Comparison of ENCODE assay signal across 8 cellular contexts in genomic region chr2:16664052-16664731, GRCh38. TPM values are rescaled to one million over a fixed set of nuclear protein-coding genes. Genes with fewer than 3 reads are reported as not detected.
DNase-seq lines count a peak whose midpoint lies in the region; ATAC-seq, FAIRE-seq and TF ChIP-seq lines count a peak whose summit lies in the region.

No MANE protein-coding gene starts in this region.

- H3K14ac ChIP-seq in H1 (ENCODE audit: insufficient read length): no peak overlapping the region

- no peak overlapping the region for H2BK12ac ChIP-seq in H1 (ENCODE audit: low read depth, low read length)

- H3K27ac Mint-ChIP-seq in activated CD8-positive, alpha-beta memory T cell treated with anti-CD3 and anti-CD28 coated beads, Interleukin-2, amount 10 ng/mL, durations not matched to agents 7 days and 5 days: no peak overlapping the region
- peak overlapping the region; percentile 59 for H3K27ac Mint-ChIP-seq in mesothelial cell of epicardium

- peak overlapping the region; percentile 54 to 64 (median 59) for H3K4me3 ChIP-seq in Peyer's patch
- no peak overlapping the region for H3K4me3 ChIP-seq in H1 (ENCODE audit: extremely low read depth in 1 of 4, insufficient read depth in 2 of 4, low read depth in 3 of 4, low read length in 4 of 4)
- H3K4me3 ChIP-seq in transverse colon: peak overlapping the region; percentile 44 to 74 (median 56)

- no peak overlapping the region for H2BK15ac ChIP-seq in H1 (ENCODE audit: low read length)

- no peak overlapping the region for H3K23ac ChIP-seq in H1 (ENCODE audit: insufficient read length)

- no peak overlapping the region for H2BK120ac ChIP-seq in H1 (replicated peaks; ENCODE audit: low read depth, low read length)

- no peak overlapping the region for H4K5ac ChIP-seq in H1 (ENCODE audit: insufficient read length, low read depth, low read length)

- POLR2A ChIA-PET in H1 (lab: Charles Lee; ENCODE audit: partially characterized antibody): interaction anchor here (0.9 kb wide), 1 partner anchor 46 kb away, joined by 3 read pairs; no protein-coding TSS in a partner anchor

- H2AK5ac ChIP-seq in H1 (ENCODE audit: low read depth, low read length): no peak overlapping the region

- no peak overlapping the region for H3K4ac ChIP-seq in H1 (replicated peaks; ENCODE audit: insufficient read length, low read depth, low read length)

- H3K36me3 Mint-ChIP-seq in activated CD8-positive, alpha-beta memory T cell treated with anti-CD3 and anti-CD28 coated beads, Interleukin-2, amount 10 ng/mL, durations not matched to agents 7 days and 5 days: no peaks in the 10 kb centered on the region
- H3K36me3 Mint-ChIP-seq in mesothelial cell of epicardium: no peaks in the 10 kb centered on the region

- WGBS in H1 (ENCODE audit: extremely low coverage in 1 of 2, insufficient coverage in 1 of 2, insufficient read length in 1 of 2, insufficient replicate concordance in 2 of 2, low coverage in 1 of 2, low lambda C conversion rate in 2 of 2, missing lambda C conversion rate in 1 of 2), 2 experiments: 79% methylated on average over 9 of the region's 9 CpGs; no CpG with 5 or more reads in 1 of the 2 experiments
- WGBS in transverse colon (ENCODE audit: low coverage in 1 of 2), 2 donors: 0 to 11% methylated on average over 1 to 9 of the region's 9 CpGs

- in situ Hi-C loops in transverse colon (cut with MboI; ENCODE audit: low pct_ligation_motif_present in 1 of 4, low pct_unique_long_range_greater_than_20kb in 1 of 4, low sequenced_read_pairs in 3 of 4): no loop called here

- H3K27me3 ChIP-seq in Peyer's patch (peaks cover 0 to 5% of the 10 kb centered on the region in 2 donors), H1 (replicated peaks in 1 of 4; ENCODE audit: control insufficient read depth in 3 of 4, extremely low read depth in 1 of 4, insufficient read depth in 3 of 4, low read length in 3 of 4) (peaks cover 0 to 13% (median 12%) of the 10 kb centered on the region in 4 experiments; a peak in 6 of 7 replicates), transverse colon (peaks cover 25% of the 10 kb centered on the region)

- DNase-seq in activated CD8-positive, alpha-beta memory T cell treated with anti-CD3 and anti-CD28 coated beads, Interleukin-2, amount 10 ng/mL, durations not matched to agents 7 days and 5 days: no peak
- no peak for DNase-seq in activated CD8-positive, alpha-beta memory T cell treated with anti-CD3 and anti-CD28 coated beads, Interleukin-2, amount 50 U/mL, for 48 hours
- DNase-seq in Peyer's patch (peak in 2 of 3 donors; percentile 48 to 63), H1 (ENCODE audit: low read depth in 1 of 2, low spot score in 2 of 2) (no peak), mesothelial cell of epicardium (ENCODE audit: low spot score in 2 of 2, unreplicated experiment in 2 of 2) (no peak), transverse colon (peak; percentile 48), posterior vena cava (ENCODE audit: low spot score) (no peak)

- no peaks in the 10 kb centered on the region for H3K9me3 Mint-ChIP-seq in activated CD8-positive, alpha-beta memory T cell treated with anti-CD3 and anti-CD28 coated beads, Interleukin-2, amount 10 ng/mL, durations not matched to agents 7 days and 5 days (ENCODE audit: low read depth)
- H3K9me3 Mint-ChIP-seq in mesothelial cell of epicardium: no peaks in the 10 kb centered on the region

- no peak overlapping the region for H4K91ac ChIP-seq in H1 (replicated peaks; ENCODE audit: insufficient read length, low read length)

- peaks cover 11% of the 10 kb centered on the region for H3K4me1 Mint-ChIP-seq in activated CD8-positive, alpha-beta memory T cell treated with anti-CD3 and anti-CD28 coated beads, Interleukin-2, amount 10 ng/mL, durations not matched to agents 7 days and 5 days
- H3K4me1 Mint-ChIP-seq in mesothelial cell of epicardium: peaks cover 18% of the 10 kb centered on the region

- 0 out of 2 replicates have a peak overlapping the region, but pooled peaks have one; percentile 8 for H2BK20ac ChIP-seq in H1 (ENCODE audit: low read length)

- H3K4me2 ChIP-seq in H1 (ENCODE audit: insufficient read depth in 1 of 2, low read depth in 2 of 2, low read length in 2 of 2): peak overlapping the region; percentile 29 to 73; a peak in 3 of 4 replicates

- H3K9me3 ChIP-seq in Peyer's patch (no peaks in the 10 kb centered on the region), H1 (ENCODE audit: insufficient read depth in 2 of 2, low read depth in 1 of 2, low read length in 1 of 2) (no peaks in the 10 kb centered on the region), transverse colon (no peaks in the 10 kb centered on the region)

- H3K79me1 ChIP-seq in H1 (ENCODE audit: low read depth, low read length): no peaks in the 10 kb centered on the region

- TF ChIP-seq RAD21 in H1 (IDR thresholded peaks at IDR 0.05 in 1 of 2, conservative IDR thresholded peaks at IDR 0.05 in 1 of 2; ENCODE audit: low read depth in 2 of 2, low read length in 2 of 2): no peak

- no peak for TF ChIP-seq EP300 in H1 (IDR thresholded peaks at IDR 0.05; ENCODE audit: borderline replicate concordance in 1 of 2, low read depth in 2 of 2, low read length in 2 of 2)
- no peak for TF ChIP-seq EP300 in transverse colon (IDR thresholded peaks at IDR 0.05; ENCODE audit: low read depth)

- peaks cover 40% of the 10 kb centered on the region for H3K27me3 Mint-ChIP-seq in activated CD8-positive, alpha-beta memory T cell treated with anti-CD3 and anti-CD28 coated beads, Interleukin-2, amount 10 ng/mL, durations not matched to agents 7 days and 5 days
- peaks cover 21% of the 10 kb centered on the region for H3K27me3 Mint-ChIP-seq in mesothelial cell of epicardium (ENCODE audit: low read depth)

- no peak overlapping the region for H2AFZ ChIP-seq in H1 (ENCODE audit: low read length)

- H3K9ac ChIP-seq in H1 (replicated peaks in 1 of 4; ENCODE audit: extremely low read depth in 1 of 4, low read depth in 3 of 4, low read length in 3 of 4): no peak overlapping the region

- CTCF ChIA-PET in activated CD8-positive, alpha-beta memory T cell treated with anti-CD3 and anti-CD28 coated beads, Interleukin-2, amount 10 ng/mL, durations not matched to agents 7 days and 5 days (lab: Charles Lee): no interaction called here
- CTCF ChIA-PET in H1 (lab: Charles Lee; ENCODE audit: partially characterized antibody): interaction anchor here (1.1 to 1.8 kb wide), 4 partner anchors 10 to 93 kb away, joined by 3 to 8 read pairs (median 5); no protein-coding TSS in a partner anchor

- H3K23me2 ChIP-seq in H1 (ENCODE audit: low read depth, low read length): peaks cover 11% of the 10 kb centered on the region

- intact Hi-C loops in transverse colon (cut with DNase I; ENCODE audit: low total_unique reads) (no loop called here), posterior vena cava (cut with DNase I) (no loop called here)

- H2BK5ac ChIP-seq in H1 (ENCODE audit: low read depth, low read length): no peak overlapping the region

- H3K36me3 ChIP-seq in Peyer's patch (no peaks in the 10 kb centered on the region), H1 (ENCODE audit: control insufficient read depth in 2 of 4, insufficient read depth in 4 of 4, low read length in 3 of 4) (no peaks in the 10 kb centered on the region), transverse colon (no peaks in the 10 kb centered on the region)

- H3K4me1 ChIP-seq in Peyer's patch (peaks cover 0 to 17% (median 12%) of the 10 kb centered on the region in 4 donors), H1 (replicated peaks in 1 of 4; ENCODE audit: control insufficient read depth in 3 of 4, insufficient read depth in 4 of 4, low read length in 3 of 4) (peaks cover 0 to 9% (median 5%) of the 10 kb centered on the region in 4 experiments; a peak in 4 of 7 replicates), transverse colon (peaks cover 3 to 55% (median 10%) of the 10 kb centered on the region in 4 donors)

- ATAC-seq in activated CD8-positive, alpha-beta memory T cell treated with anti-CD3 and anti-CD28 coated beads, Interleukin-2, amount 10 ng/mL, durations not matched to agents 7 days and 5 days: peak; percentile 24
- no peak for ATAC-seq in HG02798 (IDR thresholded peaks at IDR 0.05; ENCODE audit: poor library complexity, unreplicated experiment)

- no peaks in the 10 kb centered on the region for H4K20me1 ChIP-seq in H1 (replicated peaks in 1 of 2; ENCODE audit: control insufficient read depth in 1 of 2, insufficient read depth in 2 of 2, low read length in 2 of 2)

- H3K18ac ChIP-seq in H1 (ENCODE audit: extremely low read depth, low read length): no peak overlapping the region

- no peak overlapping the region for H4K8ac ChIP-seq in H1 (ENCODE audit: extremely low read depth, insufficient read depth, low read length)

- peak overlapping the region; percentile 47 for H3K4me3 Mint-ChIP-seq in activated CD8-positive, alpha-beta memory T cell treated with anti-CD3 and anti-CD28 coated beads, Interleukin-2, amount 10 ng/mL, durations not matched to agents 7 days and 5 days
- peak overlapping the region; percentile 76 for H3K4me3 Mint-ChIP-seq in mesothelial cell of epicardium

- no peak overlapping the region for H3K56ac ChIP-seq in H1 (replicated peaks; ENCODE audit: insufficient read length, low read depth, low read length)

- H3K79me2 ChIP-seq in H1 (ENCODE audit: control insufficient read depth in 1 of 2, insufficient read depth in 2 of 2, low read length in 2 of 2): no peaks in the 10 kb centered on the region

- TF ChIP-seq CTCF in Peyer's patch (IDR thresholded peaks at IDR 0.05) (no peak), H1 (IDR thresholded peaks at IDR 0.05; ENCODE audit: control extremely low read depth in 1 of 3, insufficient read depth in 1 of 3, low read depth in 1 of 3, low read length in 3 of 3) (no peak), mesothelial cell of epicardium (IDR thresholded peaks at IDR 0.05; ENCODE audit: unreplicated experiment) (no peak), transverse colon (IDR thresholded peaks at IDR 0.05) (no peak)

- no peak for FAIRE-seq in H1 (lab: Jason Lieb, UNC)

- TF ChIP-seq POLR2A in Peyer's patch (IDR thresholded peaks at IDR 0.05) (no peak), H1 (IDR thresholded peaks at IDR 0.05; ENCODE audit: control extremely low read depth in 1 of 2, low read depth in 2 of 2, low read length in 2 of 2) (no peak), transverse colon (IDR thresholded peaks at IDR 0.05) (no peak)

- H3K27ac ChIP-seq in Peyer's patch (peak overlapping the region; percentile 68 to 82 (median 76)), H1 (ENCODE audit: low read depth, low read length) (no peak overlapping the region), transverse colon (peak overlapping the region; percentile 61 to 79 (median 73))

RNA-seq across cellular contexts. Expression of gene CYRIA, which starts 1.4 kb away (rescaled TPM):
- total RNA-seq in activated CD8-positive, alpha-beta memory T cell treated with anti-CD3 and anti-CD28 coated beads, Interleukin-2, amount 10 ng/mL, durations not matched to agents 7 days and 5 days: 1 to 10 TPM in 1 of 2 experiments, under 1 TPM in 1; 0.77 to 1.7 TPM
- total RNA-seq in Peyer's patch: 10 to 100 TPM in 1 of 4 donors, 1 to 10 TPM in 2, under 1 TPM in 1; 0.53 to 11.6 (median 4.6) TPM
- 8.2 and 9.8 TPM in 2 replicates for total RNA-seq in H1 (2021; fragmentation: NEBNext Ultra II Directional; extraction: Animal tissue kit (Norgen Biotek cat#: 25700))
- polyA plus RNA-seq in H1 (2011; rRNA removed): 0.80 and 1.5 TPM in 2 replicates
- 1.8 TPM for polyA plus RNA-seq in H1 (2011; cell fraction: cytosol; rRNA removed)
- polyA plus RNA-seq in H1 (2011; cell fraction: nucleus; rRNA removed): 1.7 TPM
- polyA plus RNA-seq in H1 (2012, experiment 1 of 2): 2.9 to 7.4 TPM (median 3.2 TPM) in 4 replicates
- 0.67 TPM for polyA plus RNA-seq in H1 (2012, experiment 2 of 2)
- 4.2 TPM for polyA plus RNA-seq in H1 (2013, experiment 1 of 2)
- polyA plus RNA-seq in H1 (2013, experiment 2 of 2): 4.2 TPM
- polyA minus RNA-seq in H1 (2011; rRNA and poly(A)+ RNA removed): 3.2 and 6.1 TPM in 2 replicates
- polyA minus RNA-seq in H1 (2011; cell fraction: cytosol; rRNA and poly(A)+ RNA removed): 3.5 TPM
- polyA minus RNA-seq in H1 (2011; cell fraction: nucleus; rRNA and poly(A)+ RNA removed): 4.7 TPM
- total RNA-seq in mesothelial cell of epicardium: 3.9 to 4.5 TPM (median 4.0 TPM) in 3 replicates
- 1 to 10 TPM in 3 of 4 donors, under 1 TPM in 1; 0.20 to 8.4 (median 2.6) TPM for total RNA-seq in transverse colon
- total RNA-seq in posterior vena cava: 10 to 100 TPM; 22.3 to 23.5 TPM

Comparison
In these comparisons a context has a peak if more than half of its experiments do, and no peak if none do; other contexts are left out.
1. DNase-seq: peak in Peyer's patch (2 of 3) and transverse colon (single experiment); none in activated CD8-positive, alpha-beta memory T cell treated with anti-CD3 and anti-CD28 coated beads, Interleukin-2, amount 10 ng/mL, durations not matched to agents 7 days and 5 days (single experiment), activated CD8-positive, alpha-beta memory T cell treated with anti-CD3 and anti-CD28 coated beads, Interleukin-2, amount 50 U/mL, for 48 hours (single experiment), H1 (0 of 2), mesothelial cell of epicardium (0 of 2) and posterior vena cava (single experiment).
2. H3K4me3 ChIP-seq: peak in Peyer's patch (4 of 4) and transverse colon (4 of 4); none in H1 (0 of 4).